8 cellular contexts compared by ENCODE assay signal in genomic region chr22:20550851-20551744, GRCh38. TPM values are rescaled to one million over a fixed set of nuclear protein-coding genes. Genes with fewer than 3 reads are reported as not detected.
DNase-seq lines count a peak whose midpoint lies in the region; ATAC-seq and FAIRE-seq lines count a peak whose summit lies in the region.

No MANE protein-coding gene starts in this region.

- H3K4me1 ChIP-seq in NT2/D1 (ENCODE audit: insufficient read depth, insufficient read length) (peaks cover 21% of the 10 kb centered on the region), right cardiac atrium (ENCODE audit: control insufficient read depth, insufficient read depth, low read length) (peaks cover 44% of the 10 kb centered on the region), skeletal muscle tissue (ENCODE audit: control insufficient read depth in 3 of 3, insufficient read depth in 3 of 3, low read length in 3 of 3) (peaks cover 75 to 85% (median 82%) of the 10 kb centered on the region in 3 donors)

- no peak for FAIRE-seq in HTR-8/SVneo (lab: Jason Lieb, UNC)

- peak; percentile 77 for DNase-seq in NT2/D1 (ENCODE audit: low read depth, low spot score)
- peak; percentile 80 for DNase-seq in amniotic epithelial cell (ENCODE audit: low read depth)
- DNase-seq in right cardiac atrium: peak; percentile 66 to 86 (median 81)
- DNase-seq in HTR-8/SVneo (ENCODE audit: insufficient read length, low spot score): no peak

- 33% methylated on average over 27 of the region's 27 CpGs for WGBS in right cardiac atrium

- intact Hi-C loops in right cardiac atrium (cut with DNase I): no loop called here

- ATAC-seq in right cardiac atrium (peak; percentile 51 to 61), GM19351 (IDR thresholded peaks at IDR 0.05; ENCODE audit: unreplicated experiment) (no peak), GM18858 (IDR thresholded peaks at IDR 0.05; ENCODE audit: unreplicated experiment) (no peak), HG03039 (IDR thresholded peaks at IDR 0.05; ENCODE audit: unreplicated experiment) (no peak)

- H3K4me3 ChIP-seq in NT2/D1 (ENCODE audit: insufficient read length, low read depth) (no peak overlapping the region), right cardiac atrium (ENCODE audit: low read length) (no peak overlapping the region), skeletal muscle tissue (ENCODE audit: low read length in 3 of 3) (peak overlapping the region; percentile 28 to 35 (median 33))

- no peaks in the 10 kb centered on the region for H3K27me3 ChIP-seq in NT2/D1 (ENCODE audit: insufficient read depth, insufficient read length)
- H3K27me3 ChIP-seq in right cardiac atrium (ENCODE audit: control insufficient read depth, insufficient read depth): no peaks in the 10 kb centered on the region
- H3K27me3 ChIP-seq in skeletal muscle tissue (ENCODE audit: control insufficient read depth in 3 of 3, insufficient read depth in 3 of 3, low read length in 3 of 3): no peaks in the 10 kb centered on the region

- peak overlapping the region; percentile 53 for H3K9ac ChIP-seq in NT2/D1 (ENCODE audit: insufficient read length, low read depth)
- H3K9ac ChIP-seq in skeletal muscle tissue (ENCODE audit: low read depth in 1 of 3, low read length in 3 of 3): peak overlapping the region; percentile 58 to 84 (median 62)

- no peaks in the 10 kb centered on the region for H3K9me3 ChIP-seq in NT2/D1 (ENCODE audit: insufficient read depth, low read length)
- no peaks in the 10 kb centered on the region for H3K9me3 ChIP-seq in right cardiac atrium (ENCODE audit: control insufficient read depth, low read length)
- H3K9me3 ChIP-seq in skeletal muscle tissue (ENCODE audit: control insufficient read depth in 3 of 3, low read length in 3 of 3): no peaks in the 10 kb centered on the region

- H3K27ac ChIP-seq in right cardiac atrium (ENCODE audit: low read length) (peak overlapping the region; percentile 93), skeletal muscle tissue (ENCODE audit: low read depth, low read length) (peak overlapping the region; percentile 95)

- peaks cover 45% of the 10 kb centered on the region for H3K36me3 ChIP-seq in NT2/D1 (ENCODE audit: insufficient read depth, insufficient read length, low read length)
- peaks cover 5 to 16% (median 6%) of the 10 kb centered on the region in 3 donors for H3K36me3 ChIP-seq in skeletal muscle tissue (ENCODE audit: control insufficient read depth in 3 of 3, insufficient read depth in 3 of 3, low read length in 3 of 3)

RNA-seq across cellular contexts. Expression of gene MED15, which starts 43.7 kb away (rescaled TPM):
- total RNA-seq in right cardiac atrium (10 to 100 TPM; 47.3 to 53.4 (median 50.1) TPM), skeletal muscle tissue (16.7 TPM)
- polyA plus RNA-seq in right cardiac atrium: 30.9 TPM

RNA-seq across cellular contexts. Expression of gene KLHL22, which starts 55.5 kb away (rescaled TPM):
- total RNA-seq in right cardiac atrium: 10 to 100 TPM; 17.9 to 25.8 (median 20.6) TPM
- 19.1 TPM for polyA plus RNA-seq in right cardiac atrium
- 35.5 TPM for total RNA-seq in skeletal muscle tissue

Comparison
In these comparisons a context has a peak if more than half of its experiments do, and no peak if none do; other contexts are left out.
1. H3K4me3 ChIP-seq: peak in skeletal muscle tissue (3 of 3); none in NT2/D1 (single experiment) and right cardiac atrium (single experiment).
2. ATAC-seq: peak in right cardiac atrium (2 of 2); none in GM19351 (single experiment), GM18858 (single experiment) and HG03039 (single experiment).